11 cellular contexts compared by ENCODE assay signal in genomic region chr2:110854355-110855081, GRCh38.
DNase-seq lines count a peak whose midpoint lies in the region; ATAC-seq, FAIRE-seq and TF ChIP-seq lines count a peak whose summit lies in the region.
"Had no signal": no experiment of that assay in that cellular context is flagged by ENCODE, and none has a peak within 500 bp of the region (broad histone marks: within the 10 kb centered on the region; RNA-seq: fewer than 3 reads in every experiment).

No MANE protein-coding gene starts in this region.

- peak overlapping the region; percentile 73 for H2AK5ac ChIP-seq in neuronal stem cell (ENCODE audit: low read depth, low read length)

- no peaks in the 10 kb centered on the region for H3K9me1 ChIP-seq in K562 (ENCODE audit: control insufficient read depth, insufficient read depth, low read length)

- H3K4me2 ChIP-seq in K562 (ENCODE audit: insufficient read depth, low read length) (no peak overlapping the region), neuronal stem cell (ENCODE audit: insufficient read depth, low read length, poor library complexity, severe bottlenecking) (no peak overlapping the region)

- FAIRE-seq in K562 (lab: Jason Lieb, UNC) = no peak

- peak; percentile 41 for DNase-seq in NCI-H510A treated with DMSO at 0.1 percent for 48 hours (lab: John Stamatoyannopoulos, UW)
- DNase-seq in NCI-H510A (lab: John Stamatoyannopoulos, UW) = no peak
- peak; percentile 18 to 23 for DNase-seq in Kasumi-1 (lab: John Stamatoyannopoulos, UW)
- DNase-seq in K562 (ENCODE audit: extremely low read depth in 1 of 4, low spot score in 3 of 4) = peak in 2 of 4 experiments; percentile 22 to 25
- no peak for DNase-seq in neuronal stem cell (ENCODE audit: low spot score)
- DNase-seq in HCEC 1CT = no peak
- DNase-seq: heart left ventricle, IMR-90 had no signal

- TF ChIP-seq CTCF in K562 (IDR thresholded peaks at IDR 0.05 in 2 of 3, conservative IDR thresholded peaks at IDR 0.05 in 1 of 3; ENCODE audit: insufficient read depth in 2 of 3, low read depth in 1 of 3, low read length in 3 of 3) = peak; percentile 34 to 46 (median 43)

- no peak overlapping the region for H4K91ac ChIP-seq in neuronal stem cell (ENCODE audit: low read depth, low read length, poor library complexity)

- H3K9me3 ChIP-seq in K562 (replicated peaks; ENCODE audit: control insufficient read depth, insufficient read depth, low read depth, low read length) (no peaks in the 10 kb centered on the region), neuronal stem cell (replicated peaks in 1 of 2; ENCODE audit: control insufficient read depth in 2 of 2, insufficient read depth in 1 of 2, low read depth in 1 of 2, low read length in 2 of 2) (no peaks in the 10 kb centered on the region)
- H3K9me3 ChIP-seq: heart left ventricle had no signal

- H3K79me1 ChIP-seq in neuronal stem cell (ENCODE audit: low read depth, low read length) = no peaks in the 10 kb centered on the region

- no peak overlapping the region for H3K14ac ChIP-seq in neuronal stem cell (ENCODE audit: low read length)

- H3K27ac ChIP-seq in K562 (ENCODE audit: extremely low read depth, low read depth, low read length) (no peak overlapping the region), neuronal stem cell (replicated peaks; ENCODE audit: low read length) (no peak overlapping the region)
- H3K27ac ChIP-seq: heart left ventricle, SK-N-MC had no signal

- intact Hi-C loops in K562 (cut with micrococcal nuclease) = no loop called here

- no peaks in the 10 kb centered on the region for H4K20me1 ChIP-seq in K562 (replicated peaks; ENCODE audit: control insufficient read depth, insufficient read depth, low read length)

- no peak overlapping the region for H4K8ac ChIP-seq in neuronal stem cell (ENCODE audit: low read depth, low read length)

- H3K36me3 ChIP-seq in K562 (ENCODE audit: control insufficient read depth, insufficient read depth, low read length) (no peaks in the 10 kb centered on the region), neuronal stem cell (replicated peaks in 1 of 2; ENCODE audit: control insufficient read depth in 2 of 2, insufficient read depth in 2 of 2, low read length in 2 of 2) (peaks cover 0 to 2% of the 10 kb centered on the region in 2 donors)
- H3K36me3 ChIP-seq: heart left ventricle had no signal

- POLR2A ChIA-PET in K562 (lab: Yijun Ruan, JAX) = no interaction called here

- H3K27me3 ChIP-seq in K562 (ENCODE audit: control insufficient read depth in 2 of 2, insufficient read depth in 2 of 2, low read length in 2 of 2) (peaks cover 19 to 36% of the 10 kb centered on the region in 2 experiments), neuronal stem cell (ENCODE audit: control insufficient read depth in 3 of 3, insufficient read depth in 3 of 3, low read depth in 1 of 3, low read length in 3 of 3) (no peaks in the 10 kb centered on the region)

- H3K18ac ChIP-seq in neuronal stem cell (ENCODE audit: low read length) = peak overlapping the region; percentile 95

- no peak overlapping the region for H2BK5ac ChIP-seq in neuronal stem cell (ENCODE audit: low read length)

- peak overlapping the region; percentile 88 for H2BK15ac ChIP-seq in neuronal stem cell (ENCODE audit: low read length)

- CTCF ChIA-PET in K562 (lab: Yijun Ruan, JAX; ENCODE audit: low intra/inter-chr PET ratio) = interaction anchor here (0.6 to 0.7 kb wide), 2 partner anchors 12 to 99 kb away, joined by 3 read pairs; no protein-coding TSS in a partner anchor

- H3K4me1 ChIP-seq in K562 (replicated peaks in 1 of 2; ENCODE audit: control insufficient read depth in 2 of 2, insufficient read depth in 2 of 2, low read length in 2 of 2) = no peaks in the 10 kb centered on the region
- H3K4me1 ChIP-seq in neuronal stem cell (ENCODE audit: control insufficient read depth in 2 of 2, insufficient read depth in 1 of 2, low read depth in 1 of 2, low read length in 2 of 2) = peaks cover 11 to 13% of the 10 kb centered on the region in 2 donors

- no TSS peak for BruUV-seq in K562 (replicated peaks; lab: Mats Ljungman, UMichigan)

- H3K4me3 ChIP-seq in K562 (no peak overlapping the region), neuronal stem cell (ENCODE audit: low read length in 2 of 2) (no peak overlapping the region)
- H3K4me3 ChIP-seq: heart left ventricle, SK-N-MC had no signal

- H3K79me2 ChIP-seq in K562 (ENCODE audit: control insufficient read depth, insufficient read depth, low read length) = no peaks in the 10 kb centered on the region

- H3K23ac ChIP-seq in neuronal stem cell (ENCODE audit: low read depth, low read length, poor library complexity) = peak overlapping the region; percentile 37

- in situ Hi-C loops in K562 (cut with MboI) = no loop called here

- peak; percentile 85 for ATAC-seq in K562
- ATAC-seq in HG03469 (IDR thresholded peaks at IDR 0.05; ENCODE audit: unreplicated experiment) = no peak
- no peak for ATAC-seq in HG03354 (IDR thresholded peaks at IDR 0.05; ENCODE audit: poor library complexity, severe bottlenecking, unreplicated experiment)
- ATAC-seq: heart left ventricle had no signal

- H2BK12ac ChIP-seq in neuronal stem cell (ENCODE audit: low read length) = no peak overlapping the region

- peak overlapping the region; percentile 6 for H2BK120ac ChIP-seq in neuronal stem cell (ENCODE audit: low read depth, low read length)

- H3K9ac ChIP-seq in K562 (ENCODE audit: insufficient read depth in 1 of 2, low read depth in 2 of 2, low read length in 2 of 2) (no peak overlapping the region), neuronal stem cell (ENCODE audit: low read depth, low read length, poor library complexity) (no peak overlapping the region)

- no peak for TF ChIP-seq POLR2A in K562 (conservative IDR thresholded peaks at IDR 0.05)

- H2AFZ ChIP-seq in K562 (ENCODE audit: low read depth, low read length) (no peak overlapping the region), neuronal stem cell (ENCODE audit: low read length) (no peak overlapping the region)

- TF ChIP-seq RAD21 in K562 (CRISPR knock-in tag; conservative IDR thresholded peaks at IDR 0.05 in 1 of 2, IDR thresholded peaks at IDR 0.05 in 1 of 2) = no peak

- no peak for TF ChIP-seq EP300 in K562 (IDR thresholded peaks at IDR 0.05; ENCODE audit: low read length)

- no peak overlapping the region for H3K4ac ChIP-seq in neuronal stem cell (ENCODE audit: low read length)

TF ChIP-seq in K562, 482 proteins besides CTCF, POLR2A, EP300 and RAD21:
- no peak for TF ChIP-seq KDM4B (IDR thresholded peaks at IDR 0.05; ENCODE audit: borderline replicate concordance in 2 of 2, low read depth in 1 of 2)
- TF ChIP-seq ZNF124 (CRISPR knock-in tag; IDR thresholded peaks at IDR 0.05) = no peak

Comparison
In these comparisons a context has a peak if more than half of its experiments do, and no peak if none do; other contexts are left out.
1. DNase-seq: peak in NCI-H510A treated with DMSO at 0.1 percent for 48 hours (single experiment) and Kasumi-1 (2 of 2); none in NCI-H510A (single experiment), neuronal stem cell (single experiment) and HCEC 1CT (single experiment).